In genomic region chr4:40864531-40864930, GRCh38 we compare ENCODE assay signal across 23 cellular contexts.
"Had no signal": no experiment of that assay in that cellular context is flagged by ENCODE, and none has a peak within 500 bp of the region (broad histone marks: within the 10 kb centered on the region; RNA-seq: fewer than 3 reads in every experiment).

No MANE protein-coding gene starts in this region.

- H3K9me3 Mint-ChIP-seq: dendritic cell treated with granulocyte-macrophage colony-stimulating factor and Interleukin-4, amounts not matched to agents 40 ng/mL and 50 ng/mL, for 4 days; effector memory CD8-positive, alpha-beta T cell; endodermal cell had no signal

- H3K36me3 ChIP-seq: colonic mucosa, gastrocnemius medialis had no signal

- H3K27ac ChIP-seq: colonic mucosa, coronary artery, dorsolateral prefrontal cortex, epithelial cell of prostate, esophagus muscularis mucosa, esophagus squamous epithelium, foreskin keratinocyte, gastrocnemius medialis, gastroesophageal sphincter, heart left ventricle, heart right ventricle had no signal

- DNase-seq: colonic mucosa; cortex of kidney; dermis blood vessel endothelial cell; dorsolateral prefrontal cortex; effector CD4-positive, alpha-beta T cell; effector CD8-positive, alpha-beta T cell; effector memory CD4-positive, alpha-beta T cell; effector memory CD8-positive, alpha-beta T cell; endodermal cell; erythroblast; esophagus squamous epithelium; foreskin fibroblast; foreskin keratinocyte; gastrocnemius medialis; glutamatergic neuron; heart left ventricle; heart right ventricle had no signal

- H3K4me3 Mint-ChIP-seq: dendritic cell treated with granulocyte-macrophage colony-stimulating factor and Interleukin-4, amounts not matched to agents 40 ng/mL and 50 ng/mL, for 4 days; effector memory CD8-positive, alpha-beta T cell; endodermal cell had no signal

- H3K27me3 ChIP-seq: colonic mucosa, dorsolateral prefrontal cortex, esophagus muscularis mucosa, esophagus squamous epithelium, foreskin keratinocyte, gastrocnemius medialis, gastroesophageal sphincter, heart left ventricle, heart right ventricle had no signal

- H3K4me1 Mint-ChIP-seq: endodermal cell had no signal

- H3K4me3 ChIP-seq: colonic mucosa, coronary artery, dorsolateral prefrontal cortex, esophagus muscularis mucosa, esophagus squamous epithelium, gastrocnemius medialis, gastroesophageal sphincter, heart left ventricle, heart right ventricle had no signal

- H3K27ac Mint-ChIP-seq: dendritic cell treated with granulocyte-macrophage colony-stimulating factor and Interleukin-4, amounts not matched to agents 40 ng/mL and 50 ng/mL, for 4 days; effector memory CD8-positive, alpha-beta T cell; endodermal cell had no signal

- H3K4me1 ChIP-seq: colonic mucosa, esophagus muscularis mucosa, esophagus squamous epithelium, foreskin keratinocyte, gastrocnemius medialis, gastroesophageal sphincter, heart left ventricle, heart right ventricle had no signal

- ATAC-seq: effector memory CD8-positive, alpha-beta T cell; esophagus mucosa; foreskin keratinocyte; gastrocnemius medialis; gastroesophageal sphincter; heart left ventricle; heart right ventricle had no signal
